ENCODE assay signal across 8 cellular contexts in the genomic region with DNA sequence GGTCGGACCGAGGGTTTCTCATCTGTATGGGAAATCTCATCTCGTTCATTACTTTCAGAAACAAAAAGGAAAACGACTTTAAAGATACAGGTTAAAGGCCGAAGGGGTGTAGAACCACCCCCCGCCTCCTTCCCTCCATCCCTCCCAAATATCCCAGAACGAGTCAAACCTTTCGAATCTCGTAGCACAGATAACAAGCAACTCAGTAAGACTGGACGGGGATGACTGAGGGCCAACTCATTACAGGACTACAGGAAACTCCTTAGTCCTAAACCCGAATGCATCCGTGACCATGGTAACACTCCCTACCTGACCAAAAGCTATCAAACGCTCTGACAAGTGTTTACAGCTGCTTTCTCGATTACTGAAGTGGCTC. TPM values are rescaled to one million over a fixed set of nuclear protein-coding genes. Genes with fewer than 3 reads are reported as not detected.
DNase-seq lines count a peak whose midpoint lies in the region; ATAC-seq and TF ChIP-seq lines count a peak whose summit lies in the region.
"Not testable (repeated sequence)": the region's sequence is repeated elsewhere in the genome, so short reads cannot be mapped to it uniquely, and the experiment has no call there.

No MANE protein-coding gene starts in this region.

- peak overlapping the region; percentile 43 for H3K4me3 ChIP-seq in colonic mucosa
- peak overlapping the region; percentile 47 for H3K4me3 ChIP-seq in iPS-18c (ENCODE audit: insufficient read depth, low read depth, low read length)
- peak overlapping the region; percentile 32 for H3K4me3 ChIP-seq in retinal pigment epithelial cell (ENCODE audit: low read length)

- not testable (repeated sequence) for H3K27ac ChIP-seq in colonic mucosa

- H3K27ac Mint-ChIP-seq in activated CD4-positive, alpha-beta T cell treated with anti-CD3 and anti-CD28 coated beads for 36 hours = peak overlapping the region; percentile 97

- not testable (repeated sequence) for H3K4me1 ChIP-seq in colonic mucosa

- H3K9me3 ChIP-seq in colonic mucosa; iPS-18c (ENCODE audit: control insufficient read depth, insufficient read depth, low read length): not testable (repeated sequence)

- not testable (repeated sequence) for H3K27me3 Mint-ChIP-seq in activated CD4-positive, alpha-beta T cell treated with anti-CD3 and anti-CD28 coated beads for 36 hours

- peak; percentile 4 for DNase-seq in AG20443 (ENCODE audit: low spot score)
- DNase-seq in NCI-H460 (ENCODE audit: extremely low read depth, low read depth) = peak; percentile 9
- DNase-seq in activated CD4-positive, alpha-beta T cell treated with anti-CD3 and anti-CD28 coated beads for 36 hours = peak; percentile 61
- DNase-seq in colonic mucosa; retinal pigment epithelial cell (ENCODE audit: low read depth): not testable (repeated sequence)

- H3K36me3 ChIP-seq in colonic mucosa = not testable (repeated sequence)

- H3K36me3 Mint-ChIP-seq in activated CD4-positive, alpha-beta T cell treated with anti-CD3 and anti-CD28 coated beads for 36 hours (ENCODE audit: low read depth) = not testable (repeated sequence)

- not testable (repeated sequence) for H3K9ac ChIP-seq in colonic mucosa (ENCODE audit: low read depth in 2 of 2, low read length in 2 of 2)

- POLR2A ChIA-PET in activated CD4-positive, alpha-beta T cell treated with anti-CD3 and anti-CD28 coated beads for 36 hours (lab: Charles Lee) = interaction anchor here (0.8 to 1.5 kb wide), 2 partner anchors 38 to 75 kb away, joined by 3 to 7 read pairs; a partner anchor contains a TSS

- not testable (repeated sequence) for H3K9me3 Mint-ChIP-seq in activated CD4-positive, alpha-beta T cell treated with anti-CD3 and anti-CD28 coated beads for 36 hours (ENCODE audit: low read depth)

- TF ChIP-seq CTCF in colonic mucosa (IDR thresholded peaks at IDR 0.05); retinal pigment epithelial cell (conservative IDR thresholded peaks at IDR 0.05; ENCODE audit: low read depth, low read length): not testable (repeated sequence)

- ATAC-seq in GM19025 (IDR thresholded peaks at IDR 0.05; ENCODE audit: low read depth, unreplicated experiment) (peak; percentile 11), HG03064 (IDR thresholded peaks at IDR 0.05; ENCODE audit: low read depth, unreplicated experiment) (peak; percentile 30)
- peak; percentile 36 for ATAC-seq in activated CD4-positive, alpha-beta T cell treated with anti-CD3 and anti-CD28 coated beads for 36 hours

- CTCF ChIA-PET in activated CD4-positive, alpha-beta T cell treated with anti-CD3 and anti-CD28 coated beads for 36 hours (lab: Charles Lee) = not testable (repeated sequence)

- not testable (repeated sequence) for H3K4me1 Mint-ChIP-seq in activated CD4-positive, alpha-beta T cell treated with anti-CD3 and anti-CD28 coated beads for 36 hours

- H3K4me3 Mint-ChIP-seq in activated CD4-positive, alpha-beta T cell treated with anti-CD3 and anti-CD28 coated beads for 36 hours = peak overlapping the region; percentile 82

- intact Hi-C loops in activated CD4-positive, alpha-beta T cell treated with anti-CD3 and anti-CD28 coated beads for 36 hours (cut with DNase I, micrococcal nuclease); colonic mucosa (cut with DNase I): not testable (repeated sequence)

- H3K27me3 ChIP-seq in colonic mucosa = not testable (repeated sequence)

RNA-seq across cellular contexts. Expression of a gene that starts 29.0 kb away (rescaled TPM):
- total RNA-seq in NCI-H460 (2014; rRNA removed; shearing (Covaris generic)) = not detected in 2 replicates
- polyA plus RNA-seq in NCI-H460 (2014; cell fraction: nucleus; rRNA removed) = not detected in 2 replicates
- not detected for total RNA-seq in activated CD4-positive, alpha-beta T cell treated with anti-CD3 and anti-CD28 coated beads for 36 hours
- 1 to 10 TPM; 1.1 to 2.7 TPM for total RNA-seq in colonic mucosa
